In the genomic region with DNA sequence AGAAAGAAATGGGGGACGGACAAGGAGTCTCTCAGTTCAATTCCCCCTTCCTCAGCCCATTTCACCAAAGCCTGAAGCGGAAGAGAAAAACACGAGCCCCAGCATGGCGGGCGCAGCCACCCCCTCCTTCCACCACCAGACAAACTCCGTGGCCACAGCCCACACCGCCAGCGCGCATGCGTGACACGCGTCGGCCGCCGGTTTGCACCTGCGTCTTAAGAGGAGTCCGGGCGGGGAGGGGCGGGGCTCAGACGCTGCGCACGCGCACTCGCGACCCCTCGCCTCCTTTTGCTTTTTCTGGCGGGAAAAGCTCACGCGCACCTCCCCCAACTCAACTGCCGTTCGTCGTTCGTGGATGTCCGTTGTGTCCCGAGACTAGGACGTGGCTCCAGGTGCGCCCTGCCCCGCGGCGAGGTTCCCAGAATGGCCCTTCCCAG, we compare ENCODE assay signal across 8 cellular contexts. TPM values are rescaled to one million over a fixed set of nuclear protein-coding genes. Genes with fewer than 3 reads are reported as not detected.
DNase-seq lines count a peak whose midpoint lies in the region; ATAC-seq, FAIRE-seq and TF ChIP-seq lines count a peak whose summit lies in the region.

A gene with protein sequence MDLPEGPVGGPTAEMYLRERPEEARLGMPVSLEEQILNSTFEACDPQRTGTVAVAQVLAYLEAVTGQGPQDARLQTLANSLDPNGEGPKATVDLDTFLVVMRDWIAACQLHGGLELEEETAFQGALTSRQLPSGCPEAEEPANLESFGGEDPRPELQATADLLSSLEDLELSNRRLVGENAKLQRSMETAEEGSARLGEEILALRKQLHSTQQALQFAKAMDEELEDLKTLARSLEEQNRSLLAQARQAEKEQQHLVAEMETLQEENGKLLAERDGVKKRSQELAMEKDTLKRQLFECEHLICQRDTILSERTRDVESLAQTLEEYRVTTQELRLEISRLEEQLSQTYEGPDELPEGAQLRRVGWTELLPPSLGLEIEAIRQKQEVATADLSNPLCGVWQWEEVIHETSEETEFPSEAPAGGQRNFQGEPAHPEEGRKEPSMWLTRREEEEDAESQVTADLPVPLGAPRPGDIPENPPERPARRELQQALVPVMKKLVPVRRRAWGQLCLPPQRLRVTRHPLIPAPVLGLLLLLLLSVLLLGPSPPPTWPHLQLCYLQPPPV (plus strand): TSS at position 314 of the 437 bp plus-strand sequence. CDS start 2,635 bp downstream, outside the sequence.

- no peak within 1 kb of the TSS for H3K56ac ChIP-seq in IMR-90 (ENCODE audit: extremely low read depth, insufficient read depth, low read length)

- TF ChIP-seq POLR2A in IMR-90 (IDR thresholded peaks at IDR 0.05; ENCODE audit: low read depth, low read length) (no peak), thyroid gland (IDR thresholded peaks at IDR 0.05) (no peak)

- peak within 1 kb of the TSS in 1 of 2 experiments; percentile 60; a peak in 1 of 4 replicates for H4K8ac ChIP-seq in IMR-90 (ENCODE audit: low read depth in 2 of 2, low read length in 2 of 2)

- ATAC-seq in IMR-90 (ENCODE audit: low read depth) (peak; percentile 27; the same call in 1 of the 2 replicates), pancreas (peak; percentile 42 to 71 (median 53)), GM18867 (IDR thresholded peaks at IDR 0.05; ENCODE audit: unreplicated experiment) (no peak)

- no peak within 1 kb of the TSS for H2AK9ac ChIP-seq in IMR-90 (replicated peaks; ENCODE audit: low read depth, low read length, poor library complexity)

- H3K9me1 ChIP-seq in IMR-90 (ENCODE audit: insufficient read depth, low read length): no peaks in the 10 kb centered on the region

- CTCF ChIA-PET in IMR-90 (lab: Yijun Ruan, JAX): no interaction called here
- CTCF ChIA-PET in activated CD4-positive, alpha-beta T cell treated with anti-CD3 and anti-CD28 coated beads, Interleukin-2, amount 10 ng/mL, durations not matched to agents 7 days and 5 days (lab: Charles Lee): no interaction called here

- H2BK120ac ChIP-seq in IMR-90 (ENCODE audit: low read depth, low read length): no peak within 1 kb of the TSS

- peak within 1 kb of the TSS; percentile 58 for H3K4me3 Mint-ChIP-seq in activated CD4-positive, alpha-beta T cell treated with anti-CD3 and anti-CD28 coated beads, Interleukin-2, amount 10 ng/mL, durations not matched to agents 7 days and 5 days

- no peak within 1 kb of the TSS for H3K14ac ChIP-seq in IMR-90 (replicated peaks; ENCODE audit: low read depth, low read length)

- dilution Hi-C loops in IMR-90 (cut with HindIII; ENCODE audit: low sequenced_read_pairs, unreplicated experiment): no loop called here

- peaks cover 31% of the 10 kb centered on the region for H3K4me1 Mint-ChIP-seq in activated CD4-positive, alpha-beta T cell treated with anti-CD3 and anti-CD28 coated beads, Interleukin-2, amount 10 ng/mL, durations not matched to agents 7 days and 5 days

- H2BK5ac ChIP-seq in IMR-90 (ENCODE audit: low read depth, low read length, poor library complexity, severe bottlenecking): no peak within 1 kb of the TSS

- no peak within 1 kb of the TSS for H3K4ac ChIP-seq in IMR-90 (ENCODE audit: low read depth, low read length)

- H3K23ac ChIP-seq in IMR-90 (ENCODE audit: low read depth, low read length): no peak within 1 kb of the TSS

- H3K18ac ChIP-seq in IMR-90 (ENCODE audit: low read depth, low read length): no peak within 1 kb of the TSS

- H3K4me3 ChIP-seq in IMR-90 (ENCODE audit: insufficient read depth, low read depth, low read length): no peak within 1 kb of the TSS
- peak within 1 kb of the TSS in 2 of 4 donors; percentile 22 for H3K4me3 ChIP-seq in pancreas
- no peak within 1 kb of the TSS for H3K4me3 ChIP-seq in thyroid gland (replicated peaks in 1 of 3)

- intact Hi-C loops in IMR-90 (cut with micrococcal nuclease) (no loop called here), pancreas (cut with DNase I) (no loop called here), thyroid gland (cut with DNase I) (no loop called here)

- H4K91ac ChIP-seq in IMR-90 (ENCODE audit: insufficient read depth, low read depth, low read length): no peak within 1 kb of the TSS

- H3K27me3 ChIP-seq in IMR-90 (ENCODE audit: control insufficient read depth, insufficient read depth, low read length): peaks cover 14% of the 10 kb centered on the region
- no peaks in the 10 kb centered on the region for H3K27me3 ChIP-seq in pancreas
- H3K27me3 ChIP-seq in thyroid gland: no peaks in the 10 kb centered on the region

- H3K27ac ChIP-seq in IMR-90 (ENCODE audit: insufficient read depth, low read length): no peak within 1 kb of the TSS
- no peak within 1 kb of the TSS for H3K27ac ChIP-seq in pancreas
- no peak within 1 kb of the TSS for H3K27ac ChIP-seq in thyroid gland

- DNase-seq in Ammon's horn (ENCODE audit: low spot score): peak; percentile 48
- DNase-seq in IMR-90: peak; percentile 8
- peak; percentile 88 for DNase-seq in activated CD4-positive, alpha-beta T cell treated with anti-CD3 and anti-CD28 coated beads, Interleukin-2, amount 10 ng/mL, durations not matched to agents 7 days and 5 days
- DNase-seq in effector CD4-positive, alpha-beta T cell: peak; percentile 58
- peak; percentile 81 to 98 (median 90) for DNase-seq in pancreas
- peak; percentile 68 to 83 for DNase-seq in thyroid gland
- no peak for DNase-seq in D721Med (ENCODE audit: insufficient read length, low spot score)

- FAIRE-seq in pancreas (lab: Jason Lieb, UNC) (no peak), D721Med (lab: Jason Lieb, UNC) (no peak)

- H3K4me1 ChIP-seq in IMR-90 (ENCODE audit: control insufficient read depth, insufficient read depth, low read length) (no peaks in the 10 kb centered on the region), pancreas (peaks cover 3 to 5% (median 5%) of the 10 kb centered on the region in 3 donors), thyroid gland (no peaks in the 10 kb centered on the region)

- whole genome bisulfite sequencing in IMR-90 (ENCODE audit: extremely low coverage in 2 of 2, insufficient read length in 1 of 2), 2 experiments: 49% methylated on average over 11 of the region's 40 CpGs; no CpG with 5 or more reads in 1 of the 2 experiments
- WGBS in pancreas, 2 donors: 45 to 46% methylated on average over 39 to 40 of the region's 40 CpGs
- 44 to 55% methylated on average over 34 to 37 of the region's 40 CpGs for WGBS in thyroid gland, 2 donors

- BruUV-seq in IMR-90 (replicated peaks; lab: Mats Ljungman, UMichigan): no TSS peak

- H4K20me1 ChIP-seq in IMR-90 (ENCODE audit: insufficient read depth, low read length): no peaks in the 10 kb centered on the region

- peak within 1 kb of the TSS; percentile 58 for H2AFZ ChIP-seq in IMR-90 (replicated peaks; ENCODE audit: low read length, poor library complexity)

- no peak for TF ChIP-seq CTCF in IMR-90 (conservative IDR thresholded peaks at IDR 0.05; ENCODE audit: low read depth, low read length)
- TF ChIP-seq CTCF in pancreas (IDR thresholded peaks at IDR 0.05): no peak
- no peak for TF ChIP-seq CTCF in thyroid gland (IDR thresholded peaks at IDR 0.05)
- TF ChIP-seq CTCF in D721Med (IDR thresholded peaks at IDR 0.05; ENCODE audit: insufficient read depth, missing control alignments): no peak

- H3K36me3 Mint-ChIP-seq in activated CD4-positive, alpha-beta T cell treated with anti-CD3 and anti-CD28 coated beads, Interleukin-2, amount 10 ng/mL, durations not matched to agents 7 days and 5 days (ENCODE audit: low read depth): peaks cover 2% of the 10 kb centered on the region

- H3K27ac Mint-ChIP-seq in activated CD4-positive, alpha-beta T cell treated with anti-CD3 and anti-CD28 coated beads, Interleukin-2, amount 10 ng/mL, durations not matched to agents 7 days and 5 days: peak within 1 kb of the TSS; percentile 86

- H3K9ac ChIP-seq in IMR-90 (ENCODE audit: low read depth, low read length): no peak within 1 kb of the TSS

- H2BK20ac ChIP-seq in IMR-90 (ENCODE audit: low read depth, low read length): no peak within 1 kb of the TSS

- H2AK5ac ChIP-seq in IMR-90 (ENCODE audit: low read depth, low read length): no peak within 1 kb of the TSS

- peaks cover 8% of the 10 kb centered on the region for H3K9me3 Mint-ChIP-seq in activated CD4-positive, alpha-beta T cell treated with anti-CD3 and anti-CD28 coated beads, Interleukin-2, amount 10 ng/mL, durations not matched to agents 7 days and 5 days

- H3K79me1 ChIP-seq in IMR-90 (ENCODE audit: low read depth in 1 of 2, low read length in 2 of 2): no peaks in the 10 kb centered on the region

- in situ Hi-C loops in IMR-90 (cut with MboI; ENCODE audit: low sequenced_read_pairs): no loop called here

- POLR2A ChIA-PET in IMR-90 (lab: Charles Lee; ENCODE audit: unreplicated experiment): no interaction called here
- POLR2A ChIA-PET in activated CD4-positive, alpha-beta T cell treated with anti-CD3 and anti-CD28 coated beads, Interleukin-2, amount 10 ng/mL, durations not matched to agents 7 days and 5 days (lab: Charles Lee): no interaction called here

- H3K36me3 ChIP-seq in IMR-90 (ENCODE audit: control insufficient read depth, insufficient read depth, low read length) (no peaks in the 10 kb centered on the region), pancreas (no peaks in the 10 kb centered on the region), thyroid gland (no peaks in the 10 kb centered on the region)

- no peak for TF ChIP-seq RAD21 in IMR-90 (IDR thresholded peaks at IDR 0.05; ENCODE audit: low read length)

- H3K9me3 ChIP-seq in IMR-90 (ENCODE audit: control insufficient read depth, insufficient read depth, low read length) (no peaks in the 10 kb centered on the region), pancreas (no peaks in the 10 kb centered on the region), thyroid gland (no peaks in the 10 kb centered on the region)

- peaks cover 9% of the 10 kb centered on the region for H3K27me3 Mint-ChIP-seq in activated CD4-positive, alpha-beta T cell treated with anti-CD3 and anti-CD28 coated beads, Interleukin-2, amount 10 ng/mL, durations not matched to agents 7 days and 5 days

- H4K5ac ChIP-seq in IMR-90 (ENCODE audit: low read depth, low read length): no peak within 1 kb of the TSS

- H2BK15ac ChIP-seq in IMR-90 (ENCODE audit: low read depth, low read length): no peak within 1 kb of the TSS

- H3K4me2 ChIP-seq in IMR-90 (ENCODE audit: low read depth, low read length): no peak within 1 kb of the TSS

TF ChIP-seq in IMR-90, 13 proteins besides CTCF, POLR2A, EP300 and RAD21 (continues in another document):
- no peak for TF ChIP-seq NFE2L2 (IDR thresholded peaks at IDR 0.05; ENCODE audit: low read depth, low read length)
- no peak for TF ChIP-seq MXI1 (IDR thresholded peaks at IDR 0.05; ENCODE audit: borderline replicate concordance, low read depth, low read length)
- TF ChIP-seq MAZ (IDR thresholded peaks at IDR 0.05; ENCODE audit: borderline replicate concordance, low read depth, low read length): no peak
- TF ChIP-seq MAFK (IDR thresholded peaks at IDR 0.05; ENCODE audit: low read depth, low read length): no peak

RNA-seq across cellular contexts. Expression of the gene that starts here (rescaled TPM):
- total RNA-seq in IMR-90 (2012; rRNA removed) (not detected in 2 replicates), pancreas (1 to 10 TPM; 1.3 to 3.3 (median 2.7) TPM), thyroid gland (1 to 10 TPM in 1 of 4 donors, not detected in 3; 1.3 TPM)
- polyA plus RNA-seq in IMR-90 (2012; rRNA removed) (not detected in 2 replicates), pancreas (1 to 10 TPM; 1.2 to 1.7 TPM)
- not detected in 2 replicates for polyA plus RNA-seq in IMR-90 (2012; cell fraction: cytosol; rRNA removed)
- polyA plus RNA-seq in IMR-90 (2012; cell fraction: nucleus; rRNA removed; ENCODE audit: low replicate concordance): 0.05 TPM in 1 of 2 replicates, not detected in the other
- under 1 TPM; 0.45 to 0.85 TPM for total RNA-seq in activated CD4-positive, alpha-beta T cell treated with anti-CD3 and anti-CD28 coated beads, Interleukin-2, amount 10 ng/mL, durations not matched to agents 7 days and 5 days

Comparison
In these comparisons a context has a peak if more than half of its experiments do, and no peak if none do; other contexts are left out.
1. Peak in DNase-seq and ATAC-seq in IMR-90; RNA of the gene not detected or under 1 TPM.
2. Peak in DNase-seq in activated CD4-positive, alpha-beta T cell treated with anti-CD3 and anti-CD28 coated beads, Interleukin-2, amount 10 ng/mL, durations not matched to agents 7 days and 5 days; RNA of the gene not detected or under 1 TPM.